8 cellular contexts compared by ENCODE assay signal in the genomic region with DNA sequence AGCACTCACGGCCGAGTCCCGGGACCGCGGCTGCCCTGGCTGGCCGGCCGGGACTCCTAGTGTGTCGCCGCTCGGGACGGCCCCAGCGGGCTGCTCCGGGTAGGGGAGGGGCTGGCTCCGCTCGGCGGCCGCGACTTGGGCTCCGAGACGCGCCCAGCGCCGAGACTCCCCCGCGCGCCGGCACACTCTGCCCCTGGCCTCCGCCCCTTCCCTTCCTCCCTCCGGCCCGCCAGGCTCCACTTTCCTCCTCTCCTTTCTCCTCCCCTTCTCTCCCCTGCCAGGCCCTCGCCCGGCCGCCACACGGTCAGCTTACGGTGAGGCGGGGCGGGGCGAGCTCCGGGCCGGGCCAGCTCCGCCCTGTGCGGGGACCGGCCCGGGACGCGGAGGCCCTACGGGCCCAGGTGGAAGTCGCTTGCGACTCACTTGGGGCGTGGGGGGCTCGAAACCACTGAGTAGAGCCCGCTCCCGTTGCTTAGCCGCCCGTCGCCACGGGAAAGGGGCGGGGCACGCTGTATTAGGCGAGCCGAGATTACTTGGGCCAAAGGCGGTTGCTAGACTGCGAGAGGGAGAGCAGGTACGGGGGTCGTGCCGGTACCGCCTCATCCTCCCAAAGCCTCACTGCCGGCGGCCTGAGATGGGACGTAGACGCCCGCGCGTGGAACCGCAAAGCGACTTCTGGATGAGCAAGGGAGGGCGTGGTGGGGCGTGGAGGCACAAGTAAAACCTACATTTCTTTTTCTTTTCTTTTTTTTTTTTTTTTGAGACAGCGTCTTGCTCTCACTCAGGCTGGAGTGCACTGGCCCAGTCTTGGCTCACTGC. TPM values are rescaled to one million over a fixed set of nuclear protein-coding genes. Genes with fewer than 3 reads are reported as not detected.
DNase-seq lines count a peak whose midpoint lies in the region; ATAC-seq lines count a peak whose summit lies in the region.

A gene with protein sequence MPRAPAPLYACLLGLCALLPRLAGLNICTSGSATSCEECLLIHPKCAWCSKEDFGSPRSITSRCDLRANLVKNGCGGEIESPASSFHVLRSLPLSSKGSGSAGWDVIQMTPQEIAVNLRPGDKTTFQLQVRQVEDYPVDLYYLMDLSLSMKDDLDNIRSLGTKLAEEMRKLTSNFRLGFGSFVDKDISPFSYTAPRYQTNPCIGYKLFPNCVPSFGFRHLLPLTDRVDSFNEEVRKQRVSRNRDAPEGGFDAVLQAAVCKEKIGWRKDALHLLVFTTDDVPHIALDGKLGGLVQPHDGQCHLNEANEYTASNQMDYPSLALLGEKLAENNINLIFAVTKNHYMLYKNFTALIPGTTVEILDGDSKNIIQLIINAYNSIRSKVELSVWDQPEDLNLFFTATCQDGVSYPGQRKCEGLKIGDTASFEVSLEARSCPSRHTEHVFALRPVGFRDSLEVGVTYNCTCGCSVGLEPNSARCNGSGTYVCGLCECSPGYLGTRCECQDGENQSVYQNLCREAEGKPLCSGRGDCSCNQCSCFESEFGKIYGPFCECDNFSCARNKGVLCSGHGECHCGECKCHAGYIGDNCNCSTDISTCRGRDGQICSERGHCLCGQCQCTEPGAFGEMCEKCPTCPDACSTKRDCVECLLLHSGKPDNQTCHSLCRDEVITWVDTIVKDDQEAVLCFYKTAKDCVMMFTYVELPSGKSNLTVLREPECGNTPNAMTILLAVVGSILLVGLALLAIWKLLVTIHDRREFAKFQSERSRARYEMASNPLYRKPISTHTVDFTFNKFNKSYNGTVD (minus strand): TSS at position 189 of the 819 bp plus-strand sequence. CDS start 365 bp downstream, outside the sequence.

- no peaks in the 10 kb centered on the region for H3K9me3 ChIP-seq in mononuclear cell (ENCODE audit: low read depth, low read length)

- peak within 1 kb of the TSS; percentile 87 for H3K4me3 ChIP-seq in H7 (ENCODE audit: insufficient read depth, low read depth, low read length)
- peak within 1 kb of the TSS; percentile 33 for H3K4me3 ChIP-seq in mononuclear cell (ENCODE audit: low read length)

- H3K27me3 ChIP-seq in H7 (ENCODE audit: control insufficient read depth, insufficient read depth, low read length) (no peaks in the 10 kb centered on the region), mononuclear cell (ENCODE audit: insufficient read depth, low read length) (peaks cover 45% of the 10 kb centered on the region)

- DNase-seq in GM04504 (ENCODE audit: low read depth), result peak; percentile 63
- peak; percentile 93 for DNase-seq in H7
- peak; percentile 72 for DNase-seq in NCI-H146 treated with DMSO at 0.1 percent for 48 hours (lab: John Stamatoyannopoulos, UW; ENCODE audit: unreplicated experiment)
- DNase-seq in activated CD8-positive, alpha-beta memory T cell treated with anti-CD3 and anti-CD28 coated beads, Interleukin-2, amount 50 U/mL, for 4 hours, result peak; percentile 30
- peak; percentile 71 for DNase-seq in stromal cell of bone marrow (ENCODE audit: low read depth)
- no peak for DNase-seq in GDM1 (lab: John Stamatoyannopoulos, UW)

- H3K36me3 ChIP-seq in H7 (replicated peaks; ENCODE audit: control insufficient read depth, insufficient read depth, low read length), result no peaks in the 10 kb centered on the region; the same call in 1 of the 2 replicates

- ATAC-seq in esophagus mucosa, result peak; percentile 76

- H3K4me1 ChIP-seq in mononuclear cell (ENCODE audit: insufficient read depth, low read length), result peaks cover 9% of the 10 kb centered on the region

RNA-seq across cellular contexts. Expression of the gene that starts here (rescaled TPM):
- total RNA-seq in H7 (2014; rRNA removed; shearing (Covaris generic)), result 377 and 459 TPM in 2 replicates
- total RNA-seq in esophagus mucosa (83.0 TPM), mononuclear cell (10.4 TPM)
